ENCODE assay signal across 20 cellular contexts in the genomic region with DNA sequence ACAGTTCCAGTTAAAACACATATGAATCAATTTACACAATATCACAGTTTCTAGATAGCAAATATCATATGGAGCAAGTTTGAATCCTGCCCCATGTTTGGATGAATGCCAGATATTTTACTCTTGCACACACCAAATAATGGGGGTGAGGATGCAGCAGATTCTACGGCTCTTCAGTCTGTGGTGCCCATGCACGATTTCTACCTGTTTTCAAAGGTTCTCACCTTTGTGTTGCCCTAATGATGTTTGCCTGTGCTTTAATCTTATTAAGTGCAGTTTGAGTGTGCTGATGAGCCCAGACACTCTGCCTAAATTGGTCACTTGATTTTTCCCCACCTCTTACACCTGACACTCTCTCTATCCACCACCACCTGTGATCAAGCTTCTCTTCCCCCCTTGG.
"Had no signal": no experiment of that assay in that cellular context is flagged by ENCODE, and none has a peak within 500 bp of the region (broad histone marks: within the 10 kb centered on the region; RNA-seq: fewer than 3 reads in every experiment).

No MANE protein-coding gene starts in this region.

- DNase-seq: activated gamma-delta T cell treated with Interleukin-2 at 50 U/mL for 16 hours; activated T-cell treated with anti-CD3 and anti-CD28 coated beads, Interleukin-2, amount 50 U/mL, for 1 hour; anterior cingulate cortex; body of pancreas; dermis blood vessel endothelial cell; effector CD8-positive, alpha-beta T cell; foreskin melanocyte; left ventricle myocardium superior; mammary epithelial cell; midbrain; natural killer cell; psoas muscle; spleen; stimulated activated CD4-positive, alpha-beta T cell treated with anti-CD3 and anti-CD28 coated beads, Interleukin-4, amount 100 ng/mL, for 1 hour; stimulated activated naive CD4-positive, alpha-beta T cell; testis; trophoblast cell; uterus had no signal

- H3K36me3 Mint-ChIP-seq: activated naive CD4-positive, alpha-beta T cell treated with anti-CD3 and anti-CD28 coated beads, Interleukin-2, amount 50 U/mL, for 24 hours; natural killer cell had no signal

- H3K4me3 Mint-ChIP-seq: activated naive CD4-positive, alpha-beta T cell treated with anti-CD3 and anti-CD28 coated beads, Interleukin-2, amount 50 U/mL, for 24 hours; natural killer cell had no signal

- H3K4me3 ChIP-seq: body of pancreas, psoas muscle, right atrium auricular region, spleen, testis, uterus had no signal

- H3K36me3 ChIP-seq: right atrium auricular region, spleen, uterus had no signal

- H3K27me3 ChIP-seq: body of pancreas, right atrium auricular region, spleen, testis, uterus had no signal

- H3K27ac ChIP-seq: body of pancreas, psoas muscle, right atrium auricular region, spleen, testis, uterus had no signal

- H3K27ac Mint-ChIP-seq: activated naive CD4-positive, alpha-beta T cell treated with anti-CD3 and anti-CD28 coated beads, Interleukin-2, amount 50 U/mL, for 24 hours; natural killer cell had no signal

- H3K27me3 Mint-ChIP-seq: activated naive CD4-positive, alpha-beta T cell treated with anti-CD3 and anti-CD28 coated beads, Interleukin-2, amount 50 U/mL, for 24 hours had no signal

- H3K4me1 ChIP-seq: body of pancreas, psoas muscle, right atrium auricular region, spleen, testis, uterus had no signal

- H3K9me3 ChIP-seq: body of pancreas, psoas muscle, right atrium auricular region, spleen, testis, uterus had no signal

- H3K9me3 Mint-ChIP-seq: activated naive CD4-positive, alpha-beta T cell treated with anti-CD3 and anti-CD28 coated beads, Interleukin-2, amount 50 U/mL, for 24 hours; natural killer cell had no signal
